ENCODE assay signal across 17 cellular contexts in genomic region chr2:66733361-66733760, GRCh38.
DNase-seq lines count a peak whose midpoint lies in the region; ATAC-seq and TF ChIP-seq lines count a peak whose summit lies in the region.
"Had no signal": no experiment of that assay in that cellular context is flagged by ENCODE, and none has a peak within 500 bp of the region (broad histone marks: within the 10 kb centered on the region; RNA-seq: fewer than 3 reads in every experiment).

No MANE protein-coding gene starts in this region.

- no peak overlapping the region for H3K4me3 ChIP-seq in fibroblast of villous mesenchyme (ENCODE audit: low read depth, low read length)
- peak overlapping the region in 1 of 4 donors; percentile 11 for H3K4me3 ChIP-seq in sigmoid colon
- H3K4me3 ChIP-seq: A549 had no signal

- H3K27me3 Mint-ChIP-seq in activated CD4-positive, alpha-beta T cell treated with anti-CD3 and anti-CD28 coated beads, Interleukin-2, amount 10 ng/mL, durations not matched to agents 24 days and 14 days, result no peaks in the 10 kb centered on the region

- TF ChIP-seq CTCF in fibroblast of villous mesenchyme (IDR thresholded peaks at IDR 0.05; ENCODE audit: insufficient read depth, low read depth, low read length), result no peak
- no peak for TF ChIP-seq CTCF in sigmoid colon (IDR thresholded peaks at IDR 0.05)

- no peaks in the 10 kb centered on the region for H3K4me1 Mint-ChIP-seq in activated CD4-positive, alpha-beta T cell treated with anti-CD3 and anti-CD28 coated beads, Interleukin-2, amount 10 ng/mL, durations not matched to agents 24 days and 14 days

- H3K4me3 Mint-ChIP-seq in activated CD4-positive, alpha-beta T cell treated with anti-CD3 and anti-CD28 coated beads, Interleukin-2, amount 10 ng/mL, durations not matched to agents 24 days and 14 days, result no peak overlapping the region

- no peaks in the 10 kb centered on the region for H3K27me3 ChIP-seq in sigmoid colon

- TF ChIP-seq POLR2A in sigmoid colon (IDR thresholded peaks at IDR 0.05), result no peak

- intact Hi-C loops in sigmoid colon (cut with DNase I), result no loop called here
- intact Hi-C loops in activated CD4-positive, alpha-beta T cell treated with anti-CD3 and anti-CD28 coated beads, Interleukin-2, amount 10 ng/mL, durations not matched to agents 24 days and 14 days (cut with micrococcal nuclease), result no loop called here

- ATAC-seq in GM18511 (IDR thresholded peaks at IDR 0.05; ENCODE audit: unreplicated experiment) (no peak), GM18519 (IDR thresholded peaks at IDR 0.05; ENCODE audit: low FRiP score, unreplicated experiment) (no peak)
- ATAC-seq: A549, PC-3 had no signal

- no peak overlapping the region for H3K27ac Mint-ChIP-seq in activated CD4-positive, alpha-beta T cell treated with anti-CD3 and anti-CD28 coated beads, Interleukin-2, amount 10 ng/mL, durations not matched to agents 24 days and 14 days

- no peaks in the 10 kb centered on the region for H3K9me3 ChIP-seq in sigmoid colon
- H3K9me3 ChIP-seq: A549 had no signal

- peaks cover 0 to 32% (median 21%) of the 10 kb centered on the region in 4 donors for H3K4me1 ChIP-seq in sigmoid colon
- H3K4me1 ChIP-seq: A549 had no signal

- in situ Hi-C loops in G401 (cut with HindIII; ENCODE audit: low sequenced_read_pairs), result no loop called here

- no peaks in the 10 kb centered on the region for H3K9me3 Mint-ChIP-seq in activated CD4-positive, alpha-beta T cell treated with anti-CD3 and anti-CD28 coated beads, Interleukin-2, amount 10 ng/mL, durations not matched to agents 24 days and 14 days

- TF ChIP-seq EP300 in sigmoid colon (IDR thresholded peaks at IDR 0.05), result peak in 3 of 4 donors; percentile 14 to 53 (median 45)

- H3K36me3 ChIP-seq in sigmoid colon, result no peaks in the 10 kb centered on the region

- peak; percentile 93 for DNase-seq in G401 (ENCODE audit: low spot score)
- DNase-seq in NCI-H524 (lab: John Stamatoyannopoulos, UW), result peak; percentile 28 to 68
- peak; percentile 72 for DNase-seq in fibroblast of villous mesenchyme (ENCODE audit: low read depth)
- DNase-seq in sigmoid colon, result no peak
- DNase-seq in ureter (ENCODE audit: low spot score), result no peak
- no peak for DNase-seq in activated CD4-positive, alpha-beta T cell treated with anti-CD3 and anti-CD28 coated beads, Interleukin-2, amount 10 ng/mL, durations not matched to agents 24 days and 14 days
- DNase-seq: DMS79, GDM1, MM.1S, NCI-H2029, NCI-H526, PC-3 had no signal

- H3K36me3 Mint-ChIP-seq in activated CD4-positive, alpha-beta T cell treated with anti-CD3 and anti-CD28 coated beads, Interleukin-2, amount 10 ng/mL, durations not matched to agents 24 days and 14 days (ENCODE audit: low read depth), result no peaks in the 10 kb centered on the region

- H3K27ac ChIP-seq in sigmoid colon, result peak overlapping the region in 3 of 4 donors; percentile 75 to 85 (median 76)
- H3K27ac ChIP-seq: A549, C4-2B, KMS-11 had no signal

- 64 to 68% methylated on average over 5 of the region's 5 CpGs for WGBS in sigmoid colon, 2 donors

Comparison
In these comparisons a context has a peak if more than half of its experiments do, and no peak if none do; other contexts are left out.
1. DNase-seq: peak in G401 (single experiment), NCI-H524 (2 of 2) and fibroblast of villous mesenchyme (single experiment); none in sigmoid colon (single experiment), ureter (single experiment) and activated CD4-positive, alpha-beta T cell treated with anti-CD3 and anti-CD28 coated beads, Interleukin-2, amount 10 ng/mL, durations not matched to agents 24 days and 14 days (single experiment).